29 cellular contexts compared by ENCODE assay signal in genomic region chr15:62797171-62797570, GRCh38.
"Had no signal": no experiment of that assay in that cellular context is flagged by ENCODE, and none has a peak within 500 bp of the region (broad histone marks: within the 10 kb centered on the region; RNA-seq: fewer than 3 reads in every experiment).

No MANE protein-coding gene starts in this region.

- H3K27ac Mint-ChIP-seq: activated B cell treated with CpG ODN at 0.5 μM for 24 hours; activated CD4-positive, alpha-beta T cell treated with anti-CD3 and anti-CD28 coated beads for 36 hours; activated CD8-positive, alpha-beta memory T cell treated with anti-CD3 and anti-CD28 coated beads, Interleukin-2, amount 10 ng/mL, durations not matched to agents 7 days and 5 days; activated CD8-positive, alpha-beta T cell treated with anti-CD3 and anti-CD28 coated beads, Interleukin-2, amount 10 ng/mL, durations not matched to agents 7 days and 5 days; activated T-cell treated with anti-CD3 and anti-CD28 coated beads, Interleukin-2, amount 50 U/mL, for 72 hours; dendritic cell treated with granulocyte-macrophage colony-stimulating factor and Interleukin-4, amounts not matched to agents 40 ng/mL and 50 ng/mL, for 4 days; endodermal cell; natural killer cell; progenitor cell of endocrine pancreas; T-helper 17 cell had no signal

- H3K4me3 Mint-ChIP-seq: activated B cell treated with CpG ODN at 0.5 μM for 24 hours; activated CD4-positive, alpha-beta T cell treated with anti-CD3 and anti-CD28 coated beads for 36 hours; activated CD8-positive, alpha-beta memory T cell treated with anti-CD3 and anti-CD28 coated beads, Interleukin-2, amount 10 ng/mL, durations not matched to agents 7 days and 5 days; activated CD8-positive, alpha-beta T cell treated with anti-CD3 and anti-CD28 coated beads, Interleukin-2, amount 10 ng/mL, durations not matched to agents 7 days and 5 days; activated T-cell treated with anti-CD3 and anti-CD28 coated beads, Interleukin-2, amount 50 U/mL, for 72 hours; dendritic cell treated with granulocyte-macrophage colony-stimulating factor and Interleukin-4, amounts not matched to agents 40 ng/mL and 50 ng/mL, for 4 days; endodermal cell; natural killer cell; T-helper 17 cell had no signal

- H3K9me3 Mint-ChIP-seq: activated B cell treated with CpG ODN at 0.5 μM for 24 hours; activated T-cell treated with anti-CD3 and anti-CD28 coated beads, Interleukin-2, amount 50 U/mL, for 72 hours; dendritic cell treated with granulocyte-macrophage colony-stimulating factor and Interleukin-4, amounts not matched to agents 40 ng/mL and 50 ng/mL, for 4 days; endodermal cell; natural killer cell had no signal

- ATAC-seq: activated CD4-positive, alpha-beta T cell treated with anti-CD3 and anti-CD28 coated beads for 36 hours; activated CD8-positive, alpha-beta memory T cell treated with anti-CD3 and anti-CD28 coated beads, Interleukin-2, amount 10 ng/mL, durations not matched to agents 7 days and 5 days; activated CD8-positive, alpha-beta T cell treated with anti-CD3 and anti-CD28 coated beads, Interleukin-2, amount 10 ng/mL, durations not matched to agents 7 days and 5 days; activated T-cell treated with anti-CD3 and anti-CD28 coated beads, Interleukin-2, amount 50 U/mL, for 72 hours; heart right ventricle; left lobe of liver; lower lobe of right lung; natural killer cell; right lobe of liver; stimulated activated naive CD8-positive, alpha-beta T cell treated with anti-CD3 and anti-CD28 coated beads, Interleukin-15, Interleukin-2, amounts not matched to agents 100 U/mL and 50 U/mL, for 24 hours; T-helper 17 cell had no signal

- H3K27me3 Mint-ChIP-seq: activated CD4-positive, alpha-beta T cell treated with anti-CD3 and anti-CD28 coated beads for 36 hours; dendritic cell treated with granulocyte-macrophage colony-stimulating factor and Interleukin-4, amounts not matched to agents 40 ng/mL and 50 ng/mL, for 4 days; progenitor cell of endocrine pancreas had no signal

- H3K36me3 Mint-ChIP-seq: activated CD8-positive, alpha-beta memory T cell treated with anti-CD3 and anti-CD28 coated beads, Interleukin-2, amount 10 ng/mL, durations not matched to agents 7 days and 5 days; natural killer cell had no signal

- DNase-seq: activated B cell treated with CpG ODN at 0.5 μM for 24 hours; activated CD4-positive, alpha-beta T cell treated with anti-CD3 and anti-CD28 coated beads for 36 hours; activated CD8-positive, alpha-beta memory T cell treated with anti-CD3 and anti-CD28 coated beads, Interleukin-2, amount 10 ng/mL, durations not matched to agents 7 days and 5 days; activated CD8-positive, alpha-beta T cell treated with anti-CD3 and anti-CD28 coated beads, Interleukin-2, amount 10 ng/mL, durations not matched to agents 7 days and 5 days; activated naive CD4-positive, alpha-beta T cell; activated T-cell treated with anti-CD3 and anti-CD28 coated beads for 4 hours; activated T-cell treated with anti-CD3 and anti-CD28 coated beads, Interleukin-2, amount 50 U/mL, for 72 hours; amniotic stem cell; brain microvascular endothelial cell; central memory CD4-positive, alpha-beta T cell; endodermal cell; esophagus squamous epithelium; foreskin melanocyte; heart right ventricle; kidney glomerular epithelial cell; lower lobe of right lung; mesenchymal stem cell; natural killer cell; ovary; right lobe of liver; stimulated activated CD4-positive, alpha-beta T cell treated with anti-CD3 and anti-CD28 coated beads, Interleukin-2, amount 100 ng/mL, for 48 hours; stimulated activated naive CD8-positive, alpha-beta T cell treated with anti-CD3 and anti-CD28 coated beads, Interleukin-15, Interleukin-2, amounts not matched to agents 100 U/mL and 50 U/mL, for 24 hours; T-helper 17 cell; testis; transverse colon; uterus had no signal

- H3K4me1 Mint-ChIP-seq: activated B cell treated with CpG ODN at 0.5 μM for 24 hours; activated CD4-positive, alpha-beta T cell treated with anti-CD3 and anti-CD28 coated beads for 36 hours; activated CD8-positive, alpha-beta memory T cell treated with anti-CD3 and anti-CD28 coated beads, Interleukin-2, amount 10 ng/mL, durations not matched to agents 7 days and 5 days; natural killer cell; T-helper 17 cell had no signal
